Comparison of ENCODE assay signal across 23 cellular contexts in the genomic region with DNA sequence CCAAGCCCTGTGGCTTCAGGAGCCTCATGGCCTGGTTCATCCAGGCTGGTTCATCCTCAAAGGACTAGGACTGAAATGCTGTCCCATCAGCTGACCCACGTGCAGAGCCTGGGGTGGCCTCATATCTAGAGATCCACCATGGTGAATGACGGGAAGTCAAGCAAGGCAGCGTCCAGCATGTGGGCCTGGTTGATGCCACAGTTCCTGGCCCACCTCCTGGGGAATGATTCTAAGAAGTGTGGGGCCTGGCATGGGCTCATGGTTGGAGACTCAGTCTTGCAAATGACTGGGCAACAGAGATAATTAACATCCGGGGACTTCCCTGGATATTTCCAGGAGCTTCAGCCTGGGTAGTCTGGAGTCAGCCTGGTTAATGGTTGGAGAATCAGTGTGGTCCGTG.
A peak's percentile ranks its signal among the peaks of the same experiment; 100 is the strongest.
DNase-seq lines count a peak whose midpoint lies in the region; ATAC-seq and TF ChIP-seq lines count a peak whose summit lies in the region.
"Had no signal": no experiment of that assay in that cellular context is flagged by ENCODE, and none has a peak within 500 bp of the region (broad histone marks: within the 10 kb centered on the region; RNA-seq: fewer than 3 reads in every experiment).

No MANE protein-coding gene starts in this region.

- ATAC-seq in T-helper 17 cell, result no peak
- ATAC-seq: GM12878 had no signal

- H3K36me3 ChIP-seq in spleen, result no peaks in the 10 kb centered on the region
- H3K36me3 ChIP-seq: BE2C, BLaER1 had no signal

- peaks cover 12% of the 10 kb centered on the region for H3K27me3 Mint-ChIP-seq in T-helper 17 cell
- peaks cover 6% of the 10 kb centered on the region for H3K27me3 Mint-ChIP-seq in chondrocyte (ENCODE audit: low read depth)
- H3K27me3 Mint-ChIP-seq: CD4-positive, CD25-positive, alpha-beta regulatory T cell had no signal

- H3K4me1 Mint-ChIP-seq in T-helper 17 cell (no peaks in the 10 kb centered on the region), chondrocyte (ENCODE audit: low read depth) (no peaks in the 10 kb centered on the region)
- H3K4me1 Mint-ChIP-seq: CD14-positive monocyte; CD4-positive, alpha-beta memory T cell; CD4-positive, CD25-positive, alpha-beta regulatory T cell; CD8-positive, alpha-beta memory T cell had no signal

- H3K4me3 Mint-ChIP-seq in T-helper 17 cell, result no peak overlapping the region
- no peak overlapping the region for H3K4me3 Mint-ChIP-seq in chondrocyte (ENCODE audit: unreplicated experiment)
- H3K4me3 Mint-ChIP-seq: CD14-positive monocyte; CD4-positive, alpha-beta memory T cell; CD4-positive, CD25-positive, alpha-beta regulatory T cell; CD8-positive, alpha-beta memory T cell had no signal

- TF ChIP-seq CTCF in spleen (IDR thresholded peaks at IDR 0.05 in 8 of 11, conservative IDR thresholded peaks at IDR 0.05 in 3 of 11) (no peak), chondrocyte (IDR thresholded peaks at IDR 0.05) (no peak)

- intact Hi-C loops in spleen (cut with DNase I; ENCODE audit: low total_unique reads), result no loop called here

- peaks cover 3% of the 10 kb centered on the region for H3K9me3 Mint-ChIP-seq in chondrocyte (ENCODE audit: low read depth)
- H3K9me3 Mint-ChIP-seq: CD8-positive, alpha-beta memory T cell had no signal

- no peak overlapping the region for H3K4me3 ChIP-seq in spleen
- H3K4me3 ChIP-seq: BLaER1, GM12878 had no signal

- peaks cover 0 to 45% (median 0%) of the 10 kb centered on the region in 7 donors for H3K27me3 ChIP-seq in spleen (replicated peaks in 1 of 7)
- H3K27me3 ChIP-seq: BE2C, BLaER1 had no signal

- H3K9me3 ChIP-seq in spleen, result no peaks in the 10 kb centered on the region
- H3K9me3 ChIP-seq in T-helper 17 cell (ENCODE audit: control insufficient read depth, low read length, poor library complexity, severe bottlenecking), result no peaks in the 10 kb centered on the region
- H3K9me3 ChIP-seq: BE2C, BLaER1 had no signal

- no peak for TF ChIP-seq POLR2A in spleen (IDR thresholded peaks at IDR 0.05)

- H3K27ac Mint-ChIP-seq in T-helper 17 cell (no peak overlapping the region), chondrocyte (ENCODE audit: unreplicated experiment) (no peak overlapping the region)
- H3K27ac Mint-ChIP-seq: CD14-positive monocyte; CD4-positive, alpha-beta memory T cell; CD4-positive, CD25-positive, alpha-beta regulatory T cell; CD8-positive, alpha-beta memory T cell had no signal

- no peaks in the 10 kb centered on the region for H3K4me1 ChIP-seq in spleen

- DNase-seq in mesenteric fat pad (ENCODE audit: low spot score) (peak; percentile 49), spleen (peak; percentile 22), T-helper 17 cell (no peak), chondrocyte (ENCODE audit: low spot score) (no peak), NCI-H226 (no peak)
- DNase-seq: 8988T; ACHN; BE2C; C1 segment of cervical spinal cord; CD4-positive, alpha-beta memory T cell; CD4-positive, CD25-positive, alpha-beta regulatory T cell; CD8-positive, alpha-beta memory T cell; COR-L47; DMS 273 treated with DMSO at 0.1 percent for 48 hours; DMS153; DMS53; DMS79; DND-41; EL; GDM1 had no signal

- 64 to 88% (median 73%) methylated on average over 5 of the region's 5 CpGs for WGBS in spleen, 5 donors

- H3K36me3 Mint-ChIP-seq in T-helper 17 cell (ENCODE audit: low read depth) (peaks cover 2% of the 10 kb centered on the region), chondrocyte (ENCODE audit: low read depth) (no peaks in the 10 kb centered on the region)
- H3K36me3 Mint-ChIP-seq: CD14-positive monocyte; CD4-positive, alpha-beta memory T cell; CD4-positive, CD25-positive, alpha-beta regulatory T cell; CD8-positive, alpha-beta memory T cell had no signal

- no peak overlapping the region for H3K27ac ChIP-seq in spleen
- H3K27ac ChIP-seq: BLaER1 had no signal

Comparison
In these comparisons a context has a peak if more than half of its experiments do, and no peak if none do; other contexts are left out.
1. DNase-seq: peak in mesenteric fat pad (single experiment) and spleen (single experiment); none in T-helper 17 cell (0 of 3), chondrocyte (single experiment) and NCI-H226 (single experiment).